In genomic region chr3:82745544-82745943, GRCh38 we compare ENCODE assay signal across 20 cellular contexts.
DNase-seq lines count a peak whose midpoint lies in the region; ATAC-seq, FAIRE-seq and TF ChIP-seq lines count a peak whose summit lies in the region.
"Had no signal": no experiment of that assay in that cellular context is flagged by ENCODE, and none has a peak within 500 bp of the region (broad histone marks: within the 10 kb centered on the region; RNA-seq: fewer than 3 reads in every experiment).

No MANE protein-coding gene starts in this region.

- H3K27ac ChIP-seq in MM.1S (ENCODE audit: low read length) (no peak overlapping the region), PC-3 (ENCODE audit: low read length) (no peak overlapping the region), small intestine (ENCODE audit: low read depth in 1 of 2, low read length in 1 of 2) (no peak overlapping the region), psoas muscle (no peak overlapping the region)
- H3K27ac ChIP-seq: HL-60 had no signal

- H3K4me1 ChIP-seq in MM.1S (ENCODE audit: low read length) (peaks cover 17% of the 10 kb centered on the region; the same call in 1 of the 2 replicates), PC-3 (ENCODE audit: insufficient read depth, low read length) (no peaks in the 10 kb centered on the region; the same call in 1 of the 2 replicates), small intestine (ENCODE audit: control insufficient read depth in 2 of 2, insufficient read depth in 1 of 2, low read depth in 1 of 2, low read length in 1 of 2) (no peaks in the 10 kb centered on the region), psoas muscle (no peaks in the 10 kb centered on the region)

- H3K4me3 ChIP-seq in MM.1S (ENCODE audit: low read length): no peak overlapping the region
- H3K4me3 ChIP-seq in PC-3 (ENCODE audit: low read length): no peak overlapping the region
- no peak overlapping the region for H3K4me3 ChIP-seq in bronchial epithelial cell (ENCODE audit: low read depth, low read length)
- H3K4me3 ChIP-seq in small intestine (ENCODE audit: low read depth in 1 of 2, low read length in 2 of 2): no peak overlapping the region
- H3K4me3 ChIP-seq in psoas muscle: no peak overlapping the region
- H3K4me3 ChIP-seq: GM23338 had no signal

- H3K9me3 ChIP-seq in MM.1S (replicated peaks; ENCODE audit: insufficient read depth, low read length): no peaks in the 10 kb centered on the region
- no peaks in the 10 kb centered on the region for H3K9me3 ChIP-seq in PC-3 (ENCODE audit: low read length)
- peaks cover 3% of the 10 kb centered on the region for H3K9me3 ChIP-seq in small intestine (ENCODE audit: control insufficient read depth, low read depth)
- H3K9me3 ChIP-seq in psoas muscle: no peaks in the 10 kb centered on the region
- H3K9me3 ChIP-seq: BE2C had no signal

- peak; percentile 74 for DNase-seq in MM.1S
- peak; percentile 36 for DNase-seq in PC-3
- DNase-seq in bronchial epithelial cell (ENCODE audit: low read depth): peak; percentile 5
- no peak for DNase-seq in small intestine
- no peak for DNase-seq in DMS 273 (lab: John Stamatoyannopoulos, UW; ENCODE audit: unreplicated experiment)
- no peak for DNase-seq in natural killer cell
- DNase-seq in psoas muscle: no peak
- DNase-seq: ACHN; BE2C; C1 segment of cervical spinal cord; CD4-positive, CD25-positive, alpha-beta regulatory T cell; CD8-positive, alpha-beta memory T cell; COR-L47; GDM1; HCEC 1CT had no signal

- H3K27me3 ChIP-seq in MM.1S (replicated peaks; ENCODE audit: insufficient read depth, low read length) (no peaks in the 10 kb centered on the region), PC-3 (ENCODE audit: low read length) (no peaks in the 10 kb centered on the region), bronchial epithelial cell (ENCODE audit: control insufficient read depth, insufficient read depth, low read length) (no peaks in the 10 kb centered on the region), small intestine (ENCODE audit: control insufficient read depth in 2 of 2, insufficient read depth in 2 of 2, low read length in 2 of 2) (no peaks in the 10 kb centered on the region), psoas muscle (ENCODE audit: insufficient read depth in 3 of 3, low read length in 2 of 3) (no peaks in the 10 kb centered on the region)
- H3K27me3 ChIP-seq: BE2C had no signal

- H2AFZ ChIP-seq in MM.1S (ENCODE audit: low read length): no peak overlapping the region
- no peak overlapping the region for H2AFZ ChIP-seq in PC-3 (ENCODE audit: low read length)
- H2AFZ ChIP-seq: GM23338 had no signal

- H3K79me2 ChIP-seq in MM.1S (ENCODE audit: low read length) (no peaks in the 10 kb centered on the region), PC-3 (ENCODE audit: low read length) (no peaks in the 10 kb centered on the region)

- H3K4me2 ChIP-seq in MM.1S (ENCODE audit: low read depth, low read length) (no peak overlapping the region), PC-3 (ENCODE audit: low read length) (no peak overlapping the region)
- H3K4me2 ChIP-seq: GM23338 had no signal

- H3K36me3 ChIP-seq in MM.1S (replicated peaks; ENCODE audit: insufficient read depth, low read length): no peaks in the 10 kb centered on the region
- no peaks in the 10 kb centered on the region for H3K36me3 ChIP-seq in PC-3 (ENCODE audit: low read depth, low read length)
- no peaks in the 10 kb centered on the region for H3K36me3 ChIP-seq in bronchial epithelial cell (ENCODE audit: control insufficient read depth, insufficient read depth, low read length)
- H3K36me3 ChIP-seq in small intestine (ENCODE audit: control insufficient read depth in 2 of 2, insufficient read depth in 2 of 2, low read length in 2 of 2): no peaks in the 10 kb centered on the region
- no peaks in the 10 kb centered on the region for H3K36me3 ChIP-seq in psoas muscle (ENCODE audit: insufficient read depth in 1 of 2, low read depth in 1 of 2)
- H3K36me3 ChIP-seq: BE2C had no signal

- no peak overlapping the region for H3K27ac Mint-ChIP-seq in natural killer cell
- H3K27ac Mint-ChIP-seq: CD4-positive, CD25-positive, alpha-beta regulatory T cell; CD8-positive, alpha-beta memory T cell; GM23338 had no signal

- H3K9me2 ChIP-seq in MM.1S (replicated peaks; ENCODE audit: insufficient read depth, low read length) (no peaks in the 10 kb centered on the region), PC-3 (replicated peaks; ENCODE audit: low read length) (no peaks in the 10 kb centered on the region)

- ATAC-seq in PC-3: peak; percentile 65
- no peak for ATAC-seq in natural killer cell
- ATAC-seq in psoas muscle: no peak
- ATAC-seq: GM23338 had no signal

- no TSS peak for BruUV-seq in PC-3 (replicated peaks; lab: Mats Ljungman, UMichigan)

- intact Hi-C loops in PC-3 (cut with micrococcal nuclease) (no loop called here), natural killer cell (cut with micrococcal nuclease) (no loop called here), psoas muscle (cut with DNase I) (no loop called here)

- POLR2A ChIA-PET in PC-3 (lab: Charles Lee; ENCODE audit: unreplicated experiment): no interaction called here

- H3K9ac ChIP-seq in MM.1S (ENCODE audit: low read length): no peak overlapping the region
- H3K9ac ChIP-seq in PC-3 (ENCODE audit: low read length): no peak overlapping the region

- H3F3A ChIP-seq in MM.1S (ENCODE audit: insufficient read depth, low read length) (no peaks in the 10 kb centered on the region), PC-3 (ENCODE audit: low read length, unreplicated experiment) (no peaks in the 10 kb centered on the region)

- H3K4me1 Mint-ChIP-seq in natural killer cell: no peaks in the 10 kb centered on the region
- H3K4me1 Mint-ChIP-seq: CD4-positive, CD25-positive, alpha-beta regulatory T cell; CD8-positive, alpha-beta memory T cell; GM23338 had no signal

- TF ChIP-seq CTCF in MM.1S (IDR thresholded peaks at IDR 0.05; ENCODE audit: low read length) (no peak), PC-3 (conservative IDR thresholded peaks at IDR 0.05; ENCODE audit: low read depth, low read length) (no peak), bronchial epithelial cell (IDR thresholded peaks at IDR 0.05; ENCODE audit: insufficient read depth, low read length, severe bottlenecking) (no peak), natural killer cell (IDR thresholded peaks at IDR 0.05) (no peak), psoas muscle (IDR thresholded peaks at IDR 0.05) (no peak)

- H4K20me1 ChIP-seq in MM.1S (ENCODE audit: insufficient read depth, low read length) (no peaks in the 10 kb centered on the region), PC-3 (ENCODE audit: low read length) (no peaks in the 10 kb centered on the region)

- FAIRE-seq in bronchial epithelial cell (lab: Jason Lieb, UNC) (no peak), small intestine (lab: Jason Lieb, UNC) (peak; percentile 10)
- FAIRE-seq: GM12892, GM18507, H54 had no signal

- H3K9me3 Mint-ChIP-seq in natural killer cell: peaks cover 16 to 28% of the 10 kb centered on the region in 2 donors
- H3K9me3 Mint-ChIP-seq: GM23338 had no signal

- WGBS in small intestine, 3 donors: 33 to 88% (median 71%) methylated on average over 1 of the region's 1 CpG
- WGBS in psoas muscle, 3 donors: 31 to 84% (median 76%) methylated on average over 1 of the region's 1 CpG

- H3K27me3 Mint-ChIP-seq in natural killer cell (ENCODE audit: low read depth in 2 of 2): no peaks in the 10 kb centered on the region
- H3K27me3 Mint-ChIP-seq: CD4-positive, CD25-positive, alpha-beta regulatory T cell; CD8-positive, alpha-beta memory T cell had no signal

- H3K4me3 Mint-ChIP-seq in natural killer cell: no peak overlapping the region
- H3K4me3 Mint-ChIP-seq: CD4-positive, CD25-positive, alpha-beta regulatory T cell; CD8-positive, alpha-beta memory T cell; GM23338 had no signal

- peaks cover 15% of the 10 kb centered on the region for H3K36me3 Mint-ChIP-seq in natural killer cell
- H3K36me3 Mint-ChIP-seq: CD4-positive, CD25-positive, alpha-beta regulatory T cell; CD8-positive, alpha-beta memory T cell had no signal

- CTCF ChIA-PET in PC-3 (lab: Charles Lee): no interaction called here

Comparison
In these comparisons a context has a peak if more than half of its experiments do, and no peak if none do; other contexts are left out.
1. DNase-seq: peak in MM.1S (single experiment), PC-3 (single experiment) and bronchial epithelial cell (single experiment); none in small intestine (single experiment), DMS 273 (single experiment), natural killer cell (single experiment) and psoas muscle (0 of 2).